In genomic region chr12:62976110-62976640, GRCh38 we compare ENCODE assay signal across 23 cellular contexts.
"Had no signal": no experiment of that assay in that cellular context is flagged by ENCODE, and none has a peak within 500 bp of the region (broad histone marks: within the 10 kb centered on the region; RNA-seq: fewer than 3 reads in every experiment).

No MANE protein-coding gene starts in this region.

- DNase-seq: erythroblast; heart left ventricle; hippocampal formation; left colon; left ventricle myocardium superior; mesenchymal stem cell; midbrain; nucleus accumbens; ovary; sigmoid colon; stimulated activated CD4-positive, alpha-beta T cell treated with anti-CD3 and anti-CD28 coated beads, Interleukin-2, amount 100 ng/mL, for 24 hours; stimulated activated CD4-positive, alpha-beta T cell treated with anti-CD3 and anti-CD28 coated beads, Interleukin-4, amount 100 ng/mL, for 4 hours; stimulated activated naive B cell treated with anti-CD40 and anti-IgM and Interleukin-4, amounts not matched to agents 10 μg/mL and 1 μg/mL and 100 μg/mL, for 72 hours; stimulated activated naive CD8-positive, alpha-beta T cell treated with anti-CD3 and anti-CD28 coated beads, Interleukin-15, amount 100 ng/mL, for 72 hours; testis; upper lobe of right lung had no signal

- H3K4me1 ChIP-seq: heart left ventricle, neural progenitor cell, right atrium auricular region, sigmoid colon, testis, tibial nerve, upper lobe of right lung, vagina had no signal

- H3K27me3 ChIP-seq: heart left ventricle, neural progenitor cell, ovary, right atrium auricular region, sigmoid colon, testis, tibial nerve, upper lobe of right lung, vagina had no signal

- H3K36me3 ChIP-seq: heart left ventricle, neural progenitor cell, ovary, right atrium auricular region, sigmoid colon, tibial nerve, upper lobe of right lung, vagina had no signal

- H3K4me3 ChIP-seq: heart left ventricle, lung, neural progenitor cell, ovary, right atrium auricular region, sigmoid colon, skin epidermis, testis, tibial nerve, upper lobe of right lung, vagina had no signal

- H3K9me3 ChIP-seq: ovary, sigmoid colon, testis, upper lobe of right lung, vagina had no signal

- H3K27ac ChIP-seq: heart left ventricle, neural progenitor cell, ovary, right atrium auricular region, sigmoid colon, skin epidermis, testis, tibial nerve, upper lobe of right lung, vagina had no signal

- ATAC-seq: heart left ventricle; left colon; left ventricle myocardium superior; natural killer cell treated with Interleukin-12 subunit alpha and Interleukin-12 subunit beta and Interleukin-15 and Interleukin-18, amount 100 ng/mL, for 72 hours; stimulated activated naive B cell treated with anti-CD40 and anti-IgM and Interleukin-4, amounts not matched to agents 10 μg/mL and 1 μg/mL and 100 μg/mL, for 72 hours; stimulated activated naive CD8-positive, alpha-beta T cell treated with anti-CD3 and anti-CD28 coated beads, Interleukin-15, amount 100 ng/mL, for 72 hours; upper lobe of right lung had no signal
